ENCODE assay signal across 23 cellular contexts in the genomic region with DNA sequence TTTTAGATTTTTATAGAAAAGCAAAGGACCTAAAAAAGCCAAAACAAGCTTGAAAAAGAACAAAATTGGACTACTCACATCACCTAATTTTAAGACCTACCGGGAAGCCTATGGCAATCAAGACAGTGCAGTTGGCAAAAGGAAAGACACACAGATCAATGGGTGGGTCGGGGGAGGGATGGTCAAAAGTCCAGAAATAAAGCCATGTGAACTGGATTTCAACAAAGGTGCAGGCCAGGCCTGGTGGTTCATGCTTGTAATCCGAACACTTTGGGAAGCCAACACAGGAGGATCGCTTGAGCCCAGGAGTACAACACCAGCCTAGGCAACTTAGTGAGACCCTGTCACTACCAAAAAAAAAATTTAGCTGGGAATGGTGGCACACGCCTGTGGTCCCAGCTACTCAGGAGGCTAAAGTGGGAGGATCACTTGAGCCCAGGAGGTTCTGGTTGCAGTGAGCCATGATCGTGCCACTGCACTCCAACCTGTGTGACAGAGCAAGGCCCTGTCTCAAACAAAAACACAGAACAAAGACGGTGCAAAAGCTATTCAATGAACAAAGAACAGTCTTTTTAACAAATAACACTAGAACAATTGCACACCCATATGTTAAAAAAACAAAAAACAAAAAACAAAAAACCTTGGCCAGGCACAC. TPM values are rescaled to one million over a fixed set of nuclear protein-coding genes. Genes with fewer than 3 reads are reported as not detected.
DNase-seq lines count a peak whose midpoint lies in the region; ATAC-seq and TF ChIP-seq lines count a peak whose summit lies in the region.
"Had no signal": no experiment of that assay in that cellular context is flagged by ENCODE, and none has a peak within 500 bp of the region (broad histone marks: within the 10 kb centered on the region; RNA-seq: fewer than 3 reads in every experiment).

No MANE protein-coding gene starts in this region.

- ATAC-seq in central memory CD8-positive, alpha-beta T cell (replicated peaks; ENCODE audit: extremely low read depth, poor library complexity, severe bottlenecking) = no peak
- ATAC-seq in left lobe of liver = peak; percentile 97
- no peak for ATAC-seq in stimulated activated naive B cell treated with anti-CD40 and anti-IgM and Interleukin-4, amounts not matched to agents 10 μg/mL and 1 μg/mL and 100 μg/mL, for 72 hours (replicated peaks)

- CTCF ChIA-PET in PC-9 (lab: Charles Lee) = interaction anchor here (0.7 kb wide), 1 partner anchor 30 kb away, joined by 24 read pairs; no protein-coding TSS in a partner anchor

- intact Hi-C loops in PC-9 (cut with micrococcal nuclease; ENCODE audit: unreplicated experiment) = no loop called here

- peak; percentile 46 to 53 for TF ChIP-seq RAD21 in liver (IDR thresholded peaks at IDR 0.05)

- H3K9me3 ChIP-seq in liver (ENCODE audit: control insufficient read depth in 4 of 4, low read length in 3 of 4) (no peaks in the 10 kb centered on the region), PC-9 (ENCODE audit: insufficient read depth, low read depth) (no peaks in the 10 kb centered on the region)
- H3K9me3 ChIP-seq: BE2C had no signal

- peaks cover 21% of the 10 kb centered on the region for H4K20me1 ChIP-seq in PC-9 (ENCODE audit: insufficient read depth)

- H3K36me3 ChIP-seq in liver (ENCODE audit: control insufficient read depth in 4 of 4, insufficient read depth in 3 of 4, low read depth in 1 of 4, low read length in 3 of 4) (peaks cover 11 to 31% (median 20%) of the 10 kb centered on the region in 4 donors), PC-9 (ENCODE audit: low read depth) (peaks cover 58% of the 10 kb centered on the region)

- H3K4me1 Mint-ChIP-seq in central memory CD8-positive, alpha-beta T cell = peaks cover 24% of the 10 kb centered on the region
- peaks cover 7 to 13% of the 10 kb centered on the region in 2 donors for H3K4me1 Mint-ChIP-seq in stimulated activated naive B cell treated with anti-CD40 and anti-IgM and Interleukin-4, amounts not matched to agents 10 μg/mL and 1 μg/mL and 100 μg/mL, for 72 hours

- no peak overlapping the region for H3K4me3 ChIP-seq in liver (ENCODE audit: low read depth in 1 of 3, low read length in 3 of 3)
- H3K4me3 ChIP-seq in PC-9 = no peak overlapping the region
- H3K4me3 ChIP-seq: BLaER1 had no signal

- H3K4me2 ChIP-seq in PC-9 = no peak overlapping the region
- H3K4me2 ChIP-seq: BLaER1 had no signal

- H3K4me1 ChIP-seq in liver (ENCODE audit: control insufficient read depth in 4 of 4, insufficient read depth in 4 of 4, low read length in 3 of 4) (peaks cover 2 to 18% (median 8%) of the 10 kb centered on the region in 4 donors), PC-9 (replicated peaks; ENCODE audit: insufficient read depth) (no peaks in the 10 kb centered on the region)
- H3K4me1 ChIP-seq: BE2C had no signal

- no TSS peak for BruUV-seq in PC-9 (replicated peaks; lab: Mats Ljungman, UMichigan)

- TF ChIP-seq CTCF in liver (IDR thresholded peaks at IDR 0.05; ENCODE audit: low read depth, low read length, missing input control) (no peak), GM10266 (IDR thresholded peaks at IDR 0.05; ENCODE audit: control insufficient read depth, insufficient read depth, low read depth, missing control alignments) (no peak), PC-9 (conservative IDR thresholded peaks at IDR 0.05) (no peak)

- 48% methylated on average over 7 of the region's 7 CpGs for WGBS in liver

- H3K9me3 Mint-ChIP-seq in central memory CD8-positive, alpha-beta T cell = no peaks in the 10 kb centered on the region
- no peaks in the 10 kb centered on the region for H3K9me3 Mint-ChIP-seq in stimulated activated naive B cell treated with anti-CD40 and anti-IgM and Interleukin-4, amounts not matched to agents 10 μg/mL and 1 μg/mL and 100 μg/mL, for 72 hours
- H3K9me3 Mint-ChIP-seq: CD14-positive monocyte; CD4-positive, alpha-beta memory T cell; CD4-positive, CD25-positive, alpha-beta regulatory T cell; CD8-positive, alpha-beta memory T cell had no signal

- H3K4me3 Mint-ChIP-seq in central memory CD8-positive, alpha-beta T cell = no peak overlapping the region
- no peak overlapping the region for H3K4me3 Mint-ChIP-seq in stimulated activated naive B cell treated with anti-CD40 and anti-IgM and Interleukin-4, amounts not matched to agents 10 μg/mL and 1 μg/mL and 100 μg/mL, for 72 hours
- H3K4me3 Mint-ChIP-seq: CD14-positive monocyte; CD4-positive, alpha-beta memory T cell; CD4-positive, CD25-positive, alpha-beta regulatory T cell; CD8-positive, alpha-beta memory T cell had no signal

- peaks cover 40% of the 10 kb centered on the region for H3F3A ChIP-seq in PC-9 (ENCODE audit: insufficient read depth, low read depth)

- peak overlapping the region; percentile 74 for H3K27ac Mint-ChIP-seq in central memory CD8-positive, alpha-beta T cell (ENCODE audit: low read depth)
- no peak overlapping the region for H3K27ac Mint-ChIP-seq in stimulated activated naive B cell treated with anti-CD40 and anti-IgM and Interleukin-4, amounts not matched to agents 10 μg/mL and 1 μg/mL and 100 μg/mL, for 72 hours

- peaks cover 73% of the 10 kb centered on the region for H3K36me3 Mint-ChIP-seq in central memory CD8-positive, alpha-beta T cell (ENCODE audit: insufficient read depth)
- peaks cover 24 to 52% of the 10 kb centered on the region in 2 donors for H3K36me3 Mint-ChIP-seq in stimulated activated naive B cell treated with anti-CD40 and anti-IgM and Interleukin-4, amounts not matched to agents 10 μg/mL and 1 μg/mL and 100 μg/mL, for 72 hours

- no peaks in the 10 kb centered on the region for H3K27me3 ChIP-seq in liver (ENCODE audit: control insufficient read depth in 4 of 4, insufficient read depth in 4 of 4, low read length in 3 of 4)
- H3K27me3 ChIP-seq in PC-9 (ENCODE audit: insufficient read depth, low read depth) = no peaks in the 10 kb centered on the region
- H3K27me3 ChIP-seq: BE2C, BLaER1 had no signal

- no peaks in the 10 kb centered on the region for H3K27me3 Mint-ChIP-seq in central memory CD8-positive, alpha-beta T cell
- no peaks in the 10 kb centered on the region for H3K27me3 Mint-ChIP-seq in stimulated activated naive B cell treated with anti-CD40 and anti-IgM and Interleukin-4, amounts not matched to agents 10 μg/mL and 1 μg/mL and 100 μg/mL, for 72 hours
- H3K27me3 Mint-ChIP-seq: CD4-positive, alpha-beta memory T cell; CD4-positive, CD25-positive, alpha-beta regulatory T cell; CD8-positive, alpha-beta memory T cell had no signal

- no peak overlapping the region for H2AFZ ChIP-seq in PC-9

- no peaks in the 10 kb centered on the region for H3K9me2 ChIP-seq in PC-9 (ENCODE audit: insufficient read depth)

- H3K79me2 ChIP-seq in PC-9 (ENCODE audit: low read depth) = peaks cover 51% of the 10 kb centered on the region

- POLR2A ChIA-PET in PC-9 (lab: Charles Lee; ENCODE audit: unreplicated experiment) = no interaction called here

- peak overlapping the region in 1 of 2 donors; percentile 51 for H3K9ac ChIP-seq in liver (ENCODE audit: low read depth in 1 of 2, low read length in 2 of 2)
- H3K9ac ChIP-seq: BLaER1 had no signal

- H3K27ac ChIP-seq in liver (ENCODE audit: low read depth in 1 of 2, low read length in 2 of 2) (peak overlapping the region; percentile 80 to 83), PC-9 (no peak overlapping the region)
- H3K27ac ChIP-seq: BLaER1 had no signal

- DNase-seq in central memory CD8-positive, alpha-beta T cell (ENCODE audit: low spot score in 2 of 2) = no peak
- DNase-seq in left lobe of liver (ENCODE audit: low spot score) (peak; percentile 82), GM10266 (ENCODE audit: extremely low spot score) (no peak), PC-9 (no peak)
- no peak for DNase-seq in stimulated activated naive B cell treated with anti-CD40 and anti-IgM and Interleukin-4, amounts not matched to agents 10 μg/mL and 1 μg/mL and 100 μg/mL, for 72 hours
- DNase-seq: 8988T; ACHN; BE2C; C1 segment of cervical spinal cord; CD4-positive, alpha-beta memory T cell; CD4-positive, CD25-positive, alpha-beta regulatory T cell; CD8-positive, alpha-beta memory T cell; COR-L47; DMS 273 treated with DMSO at 0.1 percent for 48 hours; DMS153; DMS53; DMS79; DND-41; EL; GDM1 had no signal

TF ChIP-seq in liver, 16 proteins besides CTCF, POLR2A, EP300 and RAD21 (continues in another document):
- TF ChIP-seq NR2F2 (IDR thresholded peaks at IDR 0.05) = no peak
- TF ChIP-seq, protein P1, sequence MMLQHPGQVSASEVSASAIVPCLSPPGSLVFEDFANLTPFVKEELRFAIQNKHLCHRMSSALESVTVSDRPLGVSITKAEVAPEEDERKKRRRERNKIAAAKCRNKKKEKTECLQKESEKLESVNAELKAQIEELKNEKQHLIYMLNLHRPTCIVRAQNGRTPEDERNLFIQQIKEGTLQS (IDR thresholded peaks at IDR 0.05) = peak; percentile 54
- peak; percentile 62 for TF ChIP-seq FOXA2 (IDR thresholded peaks at IDR 0.05)
- TF ChIP-seq FOXA1 (IDR thresholded peaks at IDR 0.05) = peak; percentile 56
- peak; percentile 44 for TF ChIP-seq TAF1 (conservative IDR thresholded peaks at IDR 0.05)
- peak; percentile 80 for TF ChIP-seq YY1 (IDR thresholded peaks at IDR 0.05)
- peak in 1 of 2 donors; percentile 68 for TF ChIP-seq EGR1 (IDR thresholded peaks at IDR 0.05; ENCODE audit: low read depth in 2 of 2)
- TF ChIP-seq, protein P2, sequence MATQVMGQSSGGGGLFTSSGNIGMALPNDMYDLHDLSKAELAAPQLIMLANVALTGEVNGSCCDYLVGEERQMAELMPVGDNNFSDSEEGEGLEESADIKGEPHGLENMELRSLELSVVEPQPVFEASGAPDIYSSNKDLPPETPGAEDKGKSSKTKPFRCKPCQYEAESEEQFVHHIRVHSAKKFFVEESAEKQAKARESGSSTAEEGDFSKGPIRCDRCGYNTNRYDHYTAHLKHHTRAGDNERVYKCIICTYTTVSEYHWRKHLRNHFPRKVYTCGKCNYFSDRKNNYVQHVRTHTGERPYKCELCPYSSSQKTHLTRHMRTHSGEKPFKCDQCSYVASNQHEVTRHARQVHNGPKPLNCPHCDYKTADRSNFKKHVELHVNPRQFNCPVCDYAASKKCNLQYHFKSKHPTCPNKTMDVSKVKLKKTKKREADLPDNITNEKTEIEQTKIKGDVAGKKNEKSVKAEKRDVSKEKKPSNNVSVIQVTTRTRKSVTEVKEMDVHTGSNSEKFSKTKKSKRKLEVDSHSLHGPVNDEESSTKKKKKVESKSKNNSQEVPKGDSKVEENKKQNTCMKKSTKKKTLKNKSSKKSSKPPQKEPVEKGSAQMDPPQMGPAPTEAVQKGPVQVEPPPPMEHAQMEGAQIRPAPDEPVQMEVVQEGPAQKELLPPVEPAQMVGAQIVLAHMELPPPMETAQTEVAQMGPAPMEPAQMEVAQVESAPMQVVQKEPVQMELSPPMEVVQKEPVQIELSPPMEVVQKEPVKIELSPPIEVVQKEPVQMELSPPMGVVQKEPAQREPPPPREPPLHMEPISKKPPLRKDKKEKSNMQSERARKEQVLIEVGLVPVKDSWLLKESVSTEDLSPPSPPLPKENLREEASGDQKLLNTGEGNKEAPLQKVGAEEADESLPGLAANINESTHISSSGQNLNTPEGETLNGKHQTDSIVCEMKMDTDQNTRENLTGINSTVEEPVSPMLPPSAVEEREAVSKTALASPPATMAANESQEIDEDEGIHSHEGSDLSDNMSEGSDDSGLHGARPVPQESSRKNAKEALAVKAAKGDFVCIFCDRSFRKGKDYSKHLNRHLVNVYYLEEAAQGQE (IDR thresholded peaks at IDR 0.05) = peak; percentile 74
- TF ChIP-seq JUND (IDR thresholded peaks at IDR 0.05) = peak; percentile 61 to 65

RNA-seq across cellular contexts. Expression of a gene that starts 34.5 kb away (rescaled TPM):
- total RNA-seq in left lobe of liver = 13.5 TPM
- total RNA-seq in liver = 10 to 100 TPM; 20.1 to 42.4 TPM
- polyA plus RNA-seq in liver = 1 to 10 TPM; 5.1 to 8.6 TPM
- total RNA-seq in PC-9 (2021) = 50.7 and 74.1 TPM in 2 replicates
